ENCODE assay signal across 3 cellular contexts in the genomic region with DNA sequence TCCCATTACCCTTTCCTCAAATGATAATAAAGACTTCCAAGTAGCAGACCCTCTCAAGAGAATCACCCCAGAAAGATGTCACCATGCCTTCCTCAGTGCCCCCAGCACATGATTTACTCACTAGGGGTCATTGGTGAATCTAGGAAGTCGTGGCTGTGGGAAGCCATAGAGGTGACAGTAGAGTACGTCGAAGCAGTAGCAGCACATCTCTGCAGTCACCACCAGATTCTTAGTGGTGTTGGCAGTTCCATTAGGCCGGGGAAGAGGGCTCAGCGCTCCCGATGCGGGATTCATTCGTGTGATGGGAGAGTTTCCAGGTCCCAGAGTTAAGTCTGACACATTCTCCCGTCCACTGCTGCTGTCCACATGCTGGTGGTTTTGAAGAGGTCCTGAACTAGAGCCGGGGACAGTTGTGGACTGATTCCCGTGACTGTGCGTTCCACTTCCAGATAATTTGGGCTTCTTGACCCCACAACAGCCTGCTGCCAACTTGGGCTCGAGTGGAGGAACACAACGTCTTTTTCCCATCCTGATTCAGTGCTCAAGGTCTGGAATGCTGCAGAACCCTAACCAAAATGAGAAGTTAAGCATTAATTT.
TF ChIP-seq lines count a peak whose summit lies in the region.

No MANE protein-coding gene starts in this region.

TF ChIP-seq in liver, 16 proteins besides CTCF, POLR2A, EP300 and RAD21:
- no peak for TF ChIP-seq YY1 (IDR thresholded peaks at IDR 0.05)
- TF ChIP-seq, protein P1, sequence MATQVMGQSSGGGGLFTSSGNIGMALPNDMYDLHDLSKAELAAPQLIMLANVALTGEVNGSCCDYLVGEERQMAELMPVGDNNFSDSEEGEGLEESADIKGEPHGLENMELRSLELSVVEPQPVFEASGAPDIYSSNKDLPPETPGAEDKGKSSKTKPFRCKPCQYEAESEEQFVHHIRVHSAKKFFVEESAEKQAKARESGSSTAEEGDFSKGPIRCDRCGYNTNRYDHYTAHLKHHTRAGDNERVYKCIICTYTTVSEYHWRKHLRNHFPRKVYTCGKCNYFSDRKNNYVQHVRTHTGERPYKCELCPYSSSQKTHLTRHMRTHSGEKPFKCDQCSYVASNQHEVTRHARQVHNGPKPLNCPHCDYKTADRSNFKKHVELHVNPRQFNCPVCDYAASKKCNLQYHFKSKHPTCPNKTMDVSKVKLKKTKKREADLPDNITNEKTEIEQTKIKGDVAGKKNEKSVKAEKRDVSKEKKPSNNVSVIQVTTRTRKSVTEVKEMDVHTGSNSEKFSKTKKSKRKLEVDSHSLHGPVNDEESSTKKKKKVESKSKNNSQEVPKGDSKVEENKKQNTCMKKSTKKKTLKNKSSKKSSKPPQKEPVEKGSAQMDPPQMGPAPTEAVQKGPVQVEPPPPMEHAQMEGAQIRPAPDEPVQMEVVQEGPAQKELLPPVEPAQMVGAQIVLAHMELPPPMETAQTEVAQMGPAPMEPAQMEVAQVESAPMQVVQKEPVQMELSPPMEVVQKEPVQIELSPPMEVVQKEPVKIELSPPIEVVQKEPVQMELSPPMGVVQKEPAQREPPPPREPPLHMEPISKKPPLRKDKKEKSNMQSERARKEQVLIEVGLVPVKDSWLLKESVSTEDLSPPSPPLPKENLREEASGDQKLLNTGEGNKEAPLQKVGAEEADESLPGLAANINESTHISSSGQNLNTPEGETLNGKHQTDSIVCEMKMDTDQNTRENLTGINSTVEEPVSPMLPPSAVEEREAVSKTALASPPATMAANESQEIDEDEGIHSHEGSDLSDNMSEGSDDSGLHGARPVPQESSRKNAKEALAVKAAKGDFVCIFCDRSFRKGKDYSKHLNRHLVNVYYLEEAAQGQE (IDR thresholded peaks at IDR 0.05) = peak; percentile 96
- no peak for TF ChIP-seq SP1 (IDR thresholded peaks at IDR 0.05)
- TF ChIP-seq GABPA (IDR thresholded peaks at IDR 0.05 in 1 of 2, conservative IDR thresholded peaks at IDR 0.05 in 1 of 2) = no peak
- TF ChIP-seq NR2F2 (IDR thresholded peaks at IDR 0.05) = peak; percentile 85
- no peak for TF ChIP-seq HNF4A (conservative IDR thresholded peaks at IDR 0.05)
- TF ChIP-seq FOXA1 (IDR thresholded peaks at IDR 0.05) = no peak
TF ChIP-seq in liver: peak in this region for 2.

TF ChIP-seq in HepG2, 621 proteins besides CTCF, POLR2A, EP300 and RAD21:
- TF ChIP-seq ZKSCAN8 (CRISPR knock-in tag; IDR thresholded peaks at IDR 0.05; ENCODE audit: borderline replicate concordance) (no peak), SMAD3 (CRISPR knock-in tag; IDR thresholded peaks at IDR 0.05) (no peak), GABPB1 (CRISPR knock-in tag; IDR thresholded peaks at IDR 0.05) (no peak), THAP11 (CRISPR knock-in tag; IDR thresholded peaks at IDR 0.05) (no peak), SMYD3 (CRISPR knock-in tag; IDR thresholded peaks at IDR 0.05) (no peak), PRMT3 (CRISPR knock-in tag; IDR thresholded peaks at IDR 0.05; ENCODE audit: borderline replicate concordance, low read depth) (no peak), SIX4 (CRISPR knock-in tag; IDR thresholded peaks at IDR 0.05) (no peak), SOX13 (IDR thresholded peaks at IDR 0.05) (no peak), SOX13 (CRISPR knock-in tag; conservative IDR thresholded peaks at IDR 0.05 in 1 of 2, IDR thresholded peaks at IDR 0.05 in 1 of 2) (no peak), HNF4G (IDR thresholded peaks at IDR 0.05; ENCODE audit: borderline replicate concordance, low read depth, low read length) (no peak), HNF4G (CRISPR knock-in tag; IDR thresholded peaks at IDR 0.05; ENCODE audit: borderline replicate concordance, low read depth) (no peak), ZNF83 (CRISPR knock-in tag; IDR thresholded peaks at IDR 0.05; ENCODE audit: borderline replicate concordance) (no peak), LCORL (IDR thresholded peaks at IDR 0.05) (no peak), LCORL (CRISPR knock-in tag; IDR thresholded peaks at IDR 0.05) (no peak), RELA (CRISPR knock-in tag; IDR thresholded peaks at IDR 0.05) (no peak), ZNF747 (CRISPR knock-in tag; IDR thresholded peaks at IDR 0.05; ENCODE audit: borderline replicate concordance) (no peak), ZSCAN20 (CRISPR knock-in tag; IDR thresholded peaks at IDR 0.05; ENCODE audit: borderline replicate concordance) (no peak)
- TF ChIP-seq, protein P2, sequence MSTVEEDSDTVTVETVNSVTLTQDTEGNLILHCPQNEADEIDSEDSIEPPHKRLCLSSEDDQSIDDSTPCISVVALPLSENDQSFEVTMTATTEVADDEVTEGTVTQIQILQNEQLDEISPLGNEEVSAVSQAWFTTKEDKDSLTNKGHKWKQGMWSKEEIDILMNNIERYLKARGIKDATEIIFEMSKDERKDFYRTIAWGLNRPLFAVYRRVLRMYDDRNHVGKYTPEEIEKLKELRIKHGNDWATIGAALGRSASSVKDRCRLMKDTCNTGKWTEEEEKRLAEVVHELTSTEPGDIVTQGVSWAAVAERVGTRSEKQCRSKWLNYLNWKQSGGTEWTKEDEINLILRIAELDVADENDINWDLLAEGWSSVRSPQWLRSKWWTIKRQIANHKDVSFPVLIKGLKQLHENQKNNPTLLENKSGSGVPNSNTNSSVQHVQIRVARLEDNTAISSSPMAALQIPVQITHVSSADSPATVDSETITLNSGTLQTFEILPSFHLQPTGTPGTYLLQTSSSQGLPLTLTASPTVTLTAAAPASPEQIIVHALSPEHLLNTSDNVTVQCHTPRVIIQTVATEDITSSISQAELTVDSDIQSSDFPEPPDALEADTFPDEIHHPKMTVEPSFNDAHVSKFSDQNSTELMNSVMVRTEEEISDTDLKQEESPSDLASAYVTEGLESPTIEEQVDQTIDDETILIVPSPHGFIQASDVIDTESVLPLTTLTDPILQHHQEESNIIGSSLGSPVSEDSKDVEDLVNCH (CRISPR knock-in tag; IDR thresholded peaks at IDR 0.05) = no peak
- TF ChIP-seq, protein P3, sequence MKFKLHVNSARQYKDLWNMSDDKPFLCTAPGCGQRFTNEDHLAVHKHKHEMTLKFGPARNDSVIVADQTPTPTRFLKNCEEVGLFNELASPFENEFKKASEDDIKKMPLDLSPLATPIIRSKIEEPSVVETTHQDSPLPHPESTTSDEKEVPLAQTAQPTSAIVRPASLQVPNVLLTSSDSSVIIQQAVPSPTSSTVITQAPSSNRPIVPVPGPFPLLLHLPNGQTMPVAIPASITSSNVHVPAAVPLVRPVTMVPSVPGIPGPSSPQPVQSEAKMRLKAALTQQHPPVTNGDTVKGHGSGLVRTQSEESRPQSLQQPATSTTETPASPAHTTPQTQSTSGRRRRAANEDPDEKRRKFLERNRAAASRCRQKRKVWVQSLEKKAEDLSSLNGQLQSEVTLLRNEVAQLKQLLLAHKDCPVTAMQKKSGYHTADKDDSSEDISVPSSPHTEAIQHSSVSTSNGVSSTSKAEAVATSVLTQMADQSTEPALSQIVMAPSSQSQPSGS (CRISPR knock-in tag; IDR thresholded peaks at IDR 0.05) = no peak
- TF ChIP-seq, protein P4, sequence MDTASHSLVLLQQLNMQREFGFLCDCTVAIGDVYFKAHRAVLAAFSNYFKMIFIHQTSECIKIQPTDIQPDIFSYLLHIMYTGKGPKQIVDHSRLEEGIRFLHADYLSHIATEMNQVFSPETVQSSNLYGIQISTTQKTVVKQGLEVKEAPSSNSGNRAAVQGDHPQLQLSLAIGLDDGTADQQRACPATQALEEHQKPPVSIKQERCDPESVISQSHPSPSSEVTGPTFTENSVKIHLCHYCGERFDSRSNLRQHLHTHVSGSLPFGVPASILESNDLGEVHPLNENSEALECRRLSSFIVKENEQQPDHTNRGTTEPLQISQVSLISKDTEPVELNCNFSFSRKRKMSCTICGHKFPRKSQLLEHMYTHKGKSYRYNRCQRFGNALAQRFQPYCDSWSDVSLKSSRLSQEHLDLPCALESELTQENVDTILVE (CRISPR knock-in tag; IDR thresholded peaks at IDR 0.05) = no peak

TF ChIP-seq in WTC11, 78 proteins besides CTCF, POLR2A, EP300 and RAD21 (continues in another document):
- TF ChIP-seq OVOL2 (CRISPR knock-in tag; IDR thresholded peaks at IDR 0.05; ENCODE audit: borderline replicate concordance) = no peak
- no peak for TF ChIP-seq ZNF138 (CRISPR knock-in tag; conservative IDR thresholded peaks at IDR 0.05)
- TF ChIP-seq TP53 (CRISPR knock-in tag; IDR thresholded peaks at IDR 0.05) = no peak
- TF ChIP-seq NFE2L1 (CRISPR knock-in tag; IDR thresholded peaks at IDR 0.05) = no peak
- TF ChIP-seq, protein P5, sequence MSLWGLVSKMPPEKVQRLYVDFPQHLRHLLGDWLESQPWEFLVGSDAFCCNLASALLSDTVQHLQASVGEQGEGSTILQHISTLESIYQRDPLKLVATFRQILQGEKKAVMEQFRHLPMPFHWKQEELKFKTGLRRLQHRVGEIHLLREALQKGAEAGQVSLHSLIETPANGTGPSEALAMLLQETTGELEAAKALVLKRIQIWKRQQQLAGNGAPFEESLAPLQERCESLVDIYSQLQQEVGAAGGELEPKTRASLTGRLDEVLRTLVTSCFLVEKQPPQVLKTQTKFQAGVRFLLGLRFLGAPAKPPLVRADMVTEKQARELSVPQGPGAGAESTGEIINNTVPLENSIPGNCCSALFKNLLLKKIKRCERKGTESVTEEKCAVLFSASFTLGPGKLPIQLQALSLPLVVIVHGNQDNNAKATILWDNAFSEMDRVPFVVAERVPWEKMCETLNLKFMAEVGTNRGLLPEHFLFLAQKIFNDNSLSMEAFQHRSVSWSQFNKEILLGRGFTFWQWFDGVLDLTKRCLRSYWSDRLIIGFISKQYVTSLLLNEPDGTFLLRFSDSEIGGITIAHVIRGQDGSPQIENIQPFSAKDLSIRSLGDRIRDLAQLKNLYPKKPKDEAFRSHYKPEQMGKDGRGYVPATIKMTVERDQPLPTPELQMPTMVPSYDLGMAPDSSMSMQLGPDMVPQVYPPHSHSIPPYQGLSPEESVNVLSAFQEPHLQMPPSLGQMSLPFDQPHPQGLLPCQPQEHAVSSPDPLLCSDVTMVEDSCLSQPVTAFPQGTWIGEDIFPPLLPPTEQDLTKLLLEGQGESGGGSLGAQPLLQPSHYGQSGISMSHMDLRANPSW (CRISPR knock-in tag; conservative IDR thresholded peaks at IDR 0.05; ENCODE audit: low read depth) = no peak
- TF ChIP-seq NR2C2 (CRISPR knock-in tag; IDR thresholded peaks at IDR 0.05) = no peak
- TF ChIP-seq, protein P3 (CRISPR knock-in tag; IDR thresholded peaks at IDR 0.05; ENCODE audit: borderline replicate concordance, low read depth) = no peak
- TF ChIP-seq, protein P6, sequence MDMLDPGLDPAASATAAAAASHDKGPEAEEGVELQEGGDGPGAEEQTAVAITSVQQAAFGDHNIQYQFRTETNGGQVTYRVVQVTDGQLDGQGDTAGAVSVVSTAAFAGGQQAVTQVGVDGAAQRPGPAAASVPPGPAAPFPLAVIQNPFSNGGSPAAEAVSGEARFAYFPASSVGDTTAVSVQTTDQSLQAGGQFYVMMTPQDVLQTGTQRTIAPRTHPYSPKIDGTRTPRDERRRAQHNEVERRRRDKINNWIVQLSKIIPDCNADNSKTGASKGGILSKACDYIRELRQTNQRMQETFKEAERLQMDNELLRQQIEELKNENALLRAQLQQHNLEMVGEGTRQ (CRISPR knock-in tag; IDR thresholded peaks at IDR 0.05) = no peak
- TF ChIP-seq RELA (CRISPR knock-in tag; IDR thresholded peaks at IDR 0.05; ENCODE audit: borderline replicate concordance) = no peak
- no peak for TF ChIP-seq NFYB (CRISPR knock-in tag; conservative IDR thresholded peaks at IDR 0.05; ENCODE audit: low read depth)
- TF ChIP-seq RORB (CRISPR knock-in tag; IDR thresholded peaks at IDR 0.05) = no peak
- TF ChIP-seq, protein P7, sequence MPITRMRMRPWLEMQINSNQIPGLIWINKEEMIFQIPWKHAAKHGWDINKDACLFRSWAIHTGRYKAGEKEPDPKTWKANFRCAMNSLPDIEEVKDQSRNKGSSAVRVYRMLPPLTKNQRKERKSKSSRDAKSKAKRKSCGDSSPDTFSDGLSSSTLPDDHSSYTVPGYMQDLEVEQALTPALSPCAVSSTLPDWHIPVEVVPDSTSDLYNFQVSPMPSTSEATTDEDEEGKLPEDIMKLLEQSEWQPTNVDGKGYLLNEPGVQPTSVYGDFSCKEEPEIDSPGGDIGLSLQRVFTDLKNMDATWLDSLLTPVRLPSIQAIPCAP (CRISPR knock-in tag; IDR thresholded peaks at IDR 0.05) = no peak
- TF ChIP-seq, protein P8, sequence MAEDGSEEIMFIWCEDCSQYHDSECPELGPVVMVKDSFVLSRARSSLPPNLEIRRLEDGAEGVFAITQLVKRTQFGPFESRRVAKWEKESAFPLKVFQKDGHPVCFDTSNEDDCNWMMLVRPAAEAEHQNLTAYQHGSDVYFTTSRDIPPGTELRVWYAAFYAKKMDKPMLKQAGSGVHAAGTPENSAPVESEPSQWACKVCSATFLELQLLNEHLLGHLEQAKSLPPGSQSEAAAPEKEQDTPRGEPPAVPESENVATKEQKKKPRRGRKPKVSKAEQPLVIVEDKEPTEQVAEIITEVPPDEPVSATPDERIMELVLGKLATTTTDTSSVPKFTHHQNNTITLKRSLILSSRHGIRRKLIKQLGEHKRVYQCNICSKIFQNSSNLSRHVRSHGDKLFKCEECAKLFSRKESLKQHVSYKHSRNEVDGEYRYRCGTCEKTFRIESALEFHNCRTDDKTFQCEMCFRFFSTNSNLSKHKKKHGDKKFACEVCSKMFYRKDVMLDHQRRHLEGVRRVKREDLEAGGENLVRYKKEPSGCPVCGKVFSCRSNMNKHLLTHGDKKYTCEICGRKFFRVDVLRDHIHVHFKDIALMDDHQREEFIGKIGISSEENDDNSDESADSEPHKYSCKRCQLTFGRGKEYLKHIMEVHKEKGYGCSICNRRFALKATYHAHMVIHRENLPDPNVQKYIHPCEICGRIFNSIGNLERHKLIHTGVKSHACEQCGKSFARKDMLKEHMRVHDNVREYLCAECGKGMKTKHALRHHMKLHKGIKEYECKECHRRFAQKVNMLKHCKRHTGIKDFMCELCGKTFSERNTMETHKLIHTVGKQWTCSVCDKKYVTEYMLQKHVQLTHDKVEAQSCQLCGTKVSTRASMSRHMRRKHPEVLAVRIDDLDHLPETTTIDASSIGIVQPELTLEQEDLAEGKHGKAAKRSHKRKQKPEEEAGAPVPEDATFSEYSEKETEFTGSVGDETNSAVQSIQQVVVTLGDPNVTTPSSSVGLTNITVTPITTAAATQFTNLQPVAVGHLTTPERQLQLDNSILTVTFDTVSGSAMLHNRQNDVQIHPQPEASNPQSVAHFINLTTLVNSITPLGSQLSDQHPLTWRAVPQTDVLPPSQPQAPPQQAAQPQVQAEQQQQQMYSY (CRISPR knock-in tag; IDR thresholded peaks at IDR 0.05) = no peak
- TF ChIP-seq, protein P9, sequence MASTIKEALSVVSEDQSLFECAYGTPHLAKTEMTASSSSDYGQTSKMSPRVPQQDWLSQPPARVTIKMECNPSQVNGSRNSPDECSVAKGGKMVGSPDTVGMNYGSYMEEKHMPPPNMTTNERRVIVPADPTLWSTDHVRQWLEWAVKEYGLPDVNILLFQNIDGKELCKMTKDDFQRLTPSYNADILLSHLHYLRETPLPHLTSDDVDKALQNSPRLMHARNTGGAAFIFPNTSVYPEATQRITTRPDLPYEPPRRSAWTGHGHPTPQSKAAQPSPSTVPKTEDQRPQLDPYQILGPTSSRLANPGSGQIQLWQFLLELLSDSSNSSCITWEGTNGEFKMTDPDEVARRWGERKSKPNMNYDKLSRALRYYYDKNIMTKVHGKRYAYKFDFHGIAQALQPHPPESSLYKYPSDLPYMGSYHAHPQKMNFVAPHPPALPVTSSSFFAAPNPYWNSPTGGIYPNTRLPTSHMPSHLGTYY (CRISPR knock-in tag; IDR thresholded peaks at IDR 0.05) = no peak
